ENCODE assay signal across 1 cellular context in the genomic region with DNA sequence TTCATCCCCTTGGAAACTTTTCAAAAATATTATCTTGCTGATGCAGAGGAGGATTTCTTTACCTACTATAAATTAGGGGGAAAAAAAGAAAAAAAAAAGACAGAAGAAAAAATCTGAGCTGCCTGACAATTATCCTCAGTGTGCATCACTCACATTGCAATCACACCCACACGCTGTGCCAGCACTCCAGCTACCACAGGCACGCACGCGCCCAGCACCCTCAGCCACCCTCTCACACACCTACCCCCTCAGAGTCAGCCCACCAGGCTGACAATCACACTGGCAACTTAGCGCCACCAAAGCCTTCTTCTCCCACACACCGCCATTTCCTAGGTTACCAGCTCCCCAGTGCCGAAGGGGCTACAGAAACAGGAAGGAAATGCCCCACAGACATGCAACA.
TF ChIP-seq lines count a peak whose summit lies in the region.

No MANE protein-coding gene starts in this region.

TF ChIP-seq in H1, 55 proteins besides CTCF, POLR2A, EP300 and RAD21 (continued from another document):
- TF ChIP-seq, protein P1, sequence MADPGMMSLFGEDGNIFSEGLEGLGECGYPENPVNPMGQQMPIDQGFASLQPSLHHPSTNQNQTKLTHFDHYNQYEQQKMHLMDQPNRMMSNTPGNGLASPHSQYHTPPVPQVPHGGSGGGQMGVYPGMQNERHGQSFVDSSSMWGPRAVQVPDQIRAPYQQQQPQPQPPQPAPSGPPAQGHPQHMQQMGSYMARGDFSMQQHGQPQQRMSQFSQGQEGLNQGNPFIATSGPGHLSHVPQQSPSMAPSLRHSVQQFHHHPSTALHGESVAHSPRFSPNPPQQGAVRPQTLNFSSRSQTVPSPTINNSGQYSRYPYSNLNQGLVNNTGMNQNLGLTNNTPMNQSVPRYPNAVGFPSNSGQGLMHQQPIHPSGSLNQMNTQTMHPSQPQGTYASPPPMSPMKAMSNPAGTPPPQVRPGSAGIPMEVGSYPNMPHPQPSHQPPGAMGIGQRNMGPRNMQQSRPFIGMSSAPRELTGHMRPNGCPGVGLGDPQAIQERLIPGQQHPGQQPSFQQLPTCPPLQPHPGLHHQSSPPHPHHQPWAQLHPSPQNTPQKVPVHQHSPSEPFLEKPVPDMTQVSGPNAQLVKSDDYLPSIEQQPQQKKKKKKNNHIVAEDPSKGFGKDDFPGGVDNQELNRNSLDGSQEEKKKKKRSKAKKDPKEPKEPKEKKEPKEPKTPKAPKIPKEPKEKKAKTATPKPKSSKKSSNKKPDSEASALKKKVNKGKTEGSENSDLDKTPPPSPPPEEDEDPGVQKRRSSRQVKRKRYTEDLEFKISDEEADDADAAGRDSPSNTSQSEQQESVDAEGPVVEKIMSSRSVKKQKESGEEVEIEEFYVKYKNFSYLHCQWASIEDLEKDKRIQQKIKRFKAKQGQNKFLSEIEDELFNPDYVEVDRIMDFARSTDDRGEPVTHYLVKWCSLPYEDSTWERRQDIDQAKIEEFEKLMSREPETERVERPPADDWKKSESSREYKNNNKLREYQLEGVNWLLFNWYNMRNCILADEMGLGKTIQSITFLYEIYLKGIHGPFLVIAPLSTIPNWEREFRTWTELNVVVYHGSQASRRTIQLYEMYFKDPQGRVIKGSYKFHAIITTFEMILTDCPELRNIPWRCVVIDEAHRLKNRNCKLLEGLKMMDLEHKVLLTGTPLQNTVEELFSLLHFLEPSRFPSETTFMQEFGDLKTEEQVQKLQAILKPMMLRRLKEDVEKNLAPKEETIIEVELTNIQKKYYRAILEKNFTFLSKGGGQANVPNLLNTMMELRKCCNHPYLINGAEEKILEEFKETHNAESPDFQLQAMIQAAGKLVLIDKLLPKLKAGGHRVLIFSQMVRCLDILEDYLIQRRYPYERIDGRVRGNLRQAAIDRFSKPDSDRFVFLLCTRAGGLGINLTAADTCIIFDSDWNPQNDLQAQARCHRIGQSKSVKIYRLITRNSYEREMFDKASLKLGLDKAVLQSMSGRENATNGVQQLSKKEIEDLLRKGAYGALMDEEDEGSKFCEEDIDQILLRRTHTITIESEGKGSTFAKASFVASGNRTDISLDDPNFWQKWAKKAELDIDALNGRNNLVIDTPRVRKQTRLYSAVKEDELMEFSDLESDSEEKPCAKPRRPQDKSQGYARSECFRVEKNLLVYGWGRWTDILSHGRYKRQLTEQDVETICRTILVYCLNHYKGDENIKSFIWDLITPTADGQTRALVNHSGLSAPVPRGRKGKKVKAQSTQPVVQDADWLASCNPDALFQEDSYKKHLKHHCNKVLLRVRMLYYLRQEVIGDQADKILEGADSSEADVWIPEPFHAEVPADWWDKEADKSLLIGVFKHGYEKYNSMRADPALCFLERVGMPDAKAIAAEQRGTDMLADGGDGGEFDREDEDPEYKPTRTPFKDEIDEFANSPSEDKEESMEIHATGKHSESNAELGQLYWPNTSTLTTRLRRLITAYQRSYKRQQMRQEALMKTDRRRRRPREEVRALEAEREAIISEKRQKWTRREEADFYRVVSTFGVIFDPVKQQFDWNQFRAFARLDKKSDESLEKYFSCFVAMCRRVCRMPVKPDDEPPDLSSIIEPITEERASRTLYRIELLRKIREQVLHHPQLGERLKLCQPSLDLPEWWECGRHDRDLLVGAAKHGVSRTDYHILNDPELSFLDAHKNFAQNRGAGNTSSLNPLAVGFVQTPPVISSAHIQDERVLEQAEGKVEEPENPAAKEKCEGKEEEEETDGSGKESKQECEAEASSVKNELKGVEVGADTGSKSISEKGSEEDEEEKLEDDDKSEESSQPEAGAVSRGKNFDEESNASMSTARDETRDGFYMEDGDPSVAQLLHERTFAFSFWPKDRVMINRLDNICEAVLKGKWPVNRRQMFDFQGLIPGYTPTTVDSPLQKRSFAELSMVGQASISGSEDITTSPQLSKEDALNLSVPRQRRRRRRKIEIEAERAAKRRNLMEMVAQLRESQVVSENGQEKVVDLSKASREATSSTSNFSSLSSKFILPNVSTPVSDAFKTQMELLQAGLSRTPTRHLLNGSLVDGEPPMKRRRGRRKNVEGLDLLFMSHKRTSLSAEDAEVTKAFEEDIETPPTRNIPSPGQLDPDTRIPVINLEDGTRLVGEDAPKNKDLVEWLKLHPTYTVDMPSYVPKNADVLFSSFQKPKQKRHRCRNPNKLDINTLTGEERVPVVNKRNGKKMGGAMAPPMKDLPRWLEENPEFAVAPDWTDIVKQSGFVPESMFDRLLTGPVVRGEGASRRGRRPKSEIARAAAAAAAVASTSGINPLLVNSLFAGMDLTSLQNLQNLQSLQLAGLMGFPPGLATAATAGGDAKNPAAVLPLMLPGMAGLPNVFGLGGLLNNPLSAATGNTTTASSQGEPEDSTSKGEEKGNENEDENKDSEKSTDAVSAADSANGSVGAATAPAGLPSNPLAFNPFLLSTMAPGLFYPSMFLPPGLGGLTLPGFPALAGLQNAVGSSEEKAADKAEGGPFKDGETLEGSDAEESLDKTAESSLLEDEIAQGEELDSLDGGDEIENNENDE (IDR thresholded peaks at IDR 0.05; ENCODE audit: insufficient replicate concordance, low read length) = no peak
- TF ChIP-seq CBX8 (IDR thresholded peaks at IDR 0.05; ENCODE audit: borderline replicate concordance, low read depth, low read length) (no peak), SP1 (IDR thresholded peaks at IDR 0.05; ENCODE audit: low read depth, low read length) (no peak), NANOG (IDR thresholded peaks at IDR 0.05; ENCODE audit: insufficient read depth, low read depth, low read length, poor library complexity, severe bottlenecking) (no peak), KDM1A (IDR thresholded peaks at IDR 0.05; ENCODE audit: borderline replicate concordance, low read length) (no peak), JUN (IDR thresholded peaks at IDR 0.05; ENCODE audit: low read depth, low read length) (no peak), CEBPB (IDR thresholded peaks at IDR 0.05; ENCODE audit: low read depth, low read length) (no peak), SP2 (IDR thresholded peaks at IDR 0.05; ENCODE audit: low read length) (no peak), SIRT6 (IDR thresholded peaks at IDR 0.05; ENCODE audit: low read length) (no peak), RFX5 (IDR thresholded peaks at IDR 0.05; ENCODE audit: borderline replicate concordance, low read depth, low read length) (no peak), RBBP5 (IDR thresholded peaks at IDR 0.05; ENCODE audit: borderline replicate concordance, low read depth, low read length) (no peak), EGR1 (IDR thresholded peaks at IDR 0.05; ENCODE audit: borderline replicate concordance, low read depth, low read length) (no peak), EZH2 (IDR thresholded peaks at IDR 0.05; ENCODE audit: low read depth, low read length, severe bottlenecking) (no peak)
